In the genomic region with DNA sequence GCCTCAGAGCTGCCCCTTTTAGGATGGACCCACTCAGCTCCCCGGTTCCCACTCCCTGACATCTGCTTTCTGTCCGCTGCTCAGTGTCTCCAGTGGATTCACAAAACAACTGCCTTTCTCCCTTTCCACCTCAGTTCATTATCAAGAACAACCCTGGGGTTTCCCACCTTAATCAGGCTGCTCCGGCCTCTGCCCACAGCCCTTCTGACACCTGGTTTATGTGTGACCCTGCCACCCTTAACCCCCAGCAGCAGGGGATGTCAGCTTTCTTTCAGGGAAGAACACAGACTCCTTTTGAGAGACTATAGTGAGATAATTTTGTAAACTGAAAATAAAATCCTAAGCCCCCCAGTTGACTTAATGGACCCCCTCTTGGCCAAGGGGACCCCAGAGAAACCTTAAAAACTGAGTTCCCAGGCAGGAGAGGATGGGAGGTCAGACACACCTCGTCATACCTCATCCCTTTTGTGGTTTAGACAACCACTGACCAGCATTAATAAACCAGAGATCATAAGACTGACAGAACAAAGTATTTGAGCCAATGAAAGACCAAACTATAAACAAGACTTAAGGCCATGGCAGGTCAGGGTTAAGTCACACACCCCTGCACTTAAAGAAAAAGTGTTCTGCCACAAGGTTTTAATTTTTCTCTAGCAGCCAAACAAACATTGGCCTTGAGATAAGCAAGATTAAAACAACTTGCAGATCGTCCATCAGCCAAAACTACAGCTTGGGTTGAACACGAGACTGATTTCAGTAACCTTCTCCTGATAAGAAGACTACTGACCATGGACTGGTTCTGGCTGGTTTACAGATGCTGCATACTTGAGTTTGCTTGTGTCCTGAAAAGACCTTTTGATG, we compare ENCODE assay signal across 20 cellular contexts. TPM values are rescaled to one million over a fixed set of nuclear protein-coding genes. Genes with fewer than 3 reads are reported as not detected.
DNase-seq lines count a peak whose midpoint lies in the region; FAIRE-seq and TF ChIP-seq lines count a peak whose summit lies in the region.
"Had no signal": no experiment of that assay in that cellular context is flagged by ENCODE, and none has a peak within 500 bp of the region (broad histone marks: within the 10 kb centered on the region; RNA-seq: fewer than 3 reads in every experiment).

No MANE protein-coding gene starts in this region.

- no peaks in the 10 kb centered on the region for H3K79me2 ChIP-seq in OCI-LY1 (ENCODE audit: insufficient read depth, low read length)
- H3K79me2 ChIP-seq in endothelial cell of umbilical vein (ENCODE audit: control insufficient read depth, insufficient read depth, low read length) = no peaks in the 10 kb centered on the region
- H3K79me2 ChIP-seq in osteoblast (ENCODE audit: insufficient read depth, low read length) = no peaks in the 10 kb centered on the region

- peak overlapping the region; percentile 23 for H3K27ac ChIP-seq in OCI-LY1 (ENCODE audit: low read depth, low read length, poor library complexity, severe bottlenecking)
- H3K27ac ChIP-seq in endothelial cell of umbilical vein (ENCODE audit: insufficient read depth, low read depth, low read length) = no peak overlapping the region
- no peak overlapping the region for H3K27ac ChIP-seq in osteoblast (ENCODE audit: low read depth, low read length)
- H3K27ac ChIP-seq: colonic mucosa had no signal

- no peak overlapping the region for H3K4me3 Mint-ChIP-seq in Caco-2 (ENCODE audit: unreplicated experiment)
- H3K4me3 Mint-ChIP-seq in progenitor cell of endocrine pancreas (ENCODE audit: low read depth) = no peak overlapping the region
- H3K4me3 Mint-ChIP-seq: activated T-cell treated with anti-CD3 and anti-CD28 coated beads, Interleukin-2, amount 50 U/mL, for 4 hours had no signal

- H3K4me3 ChIP-seq in Caco-2 (ENCODE audit: low read depth, low read length) (no peak overlapping the region), OCI-LY1 (ENCODE audit: low read depth, low read length, poor library complexity, severe bottlenecking) (no peak overlapping the region), endothelial cell of umbilical vein (replicated peaks in 1 of 3; ENCODE audit: insufficient read depth in 1 of 3, low read depth in 1 of 3, low read length in 3 of 3) (no peak overlapping the region), osteoblast (ENCODE audit: insufficient read depth, low read length) (no peak overlapping the region)
- H3K4me3 ChIP-seq: colonic mucosa, sigmoid colon had no signal

- H3K9me2 ChIP-seq in OCI-LY1 (ENCODE audit: low read depth, low read length) = no peaks in the 10 kb centered on the region

- H4K20me1 ChIP-seq in OCI-LY1 (ENCODE audit: insufficient read depth, low read length) (no peaks in the 10 kb centered on the region), endothelial cell of umbilical vein (replicated peaks; ENCODE audit: control insufficient read depth, extremely low read depth, insufficient read depth, low read length) (no peaks in the 10 kb centered on the region), osteoblast (ENCODE audit: insufficient read depth, low read length) (no peaks in the 10 kb centered on the region)

- peak; percentile 38 for FAIRE-seq in endothelial cell of umbilical vein (lab: Jason Lieb, UNC)

- no peaks in the 10 kb centered on the region for H3K27me3 Mint-ChIP-seq in Caco-2 (ENCODE audit: insufficient read depth, unreplicated experiment)
- H3K27me3 Mint-ChIP-seq in progenitor cell of endocrine pancreas = no peaks in the 10 kb centered on the region

- TF ChIP-seq CTCF in Caco-2 (IDR thresholded peaks at IDR 0.05; ENCODE audit: insufficient read depth in 1 of 2, low read depth in 1 of 2, low read length in 1 of 2, severe bottlenecking in 1 of 2, unreplicated experiment in 1 of 2) = no peak
- TF ChIP-seq CTCF in OCI-LY1 (IDR thresholded peaks at IDR 0.05; ENCODE audit: low read length) = no peak
- no peak for TF ChIP-seq CTCF in endothelial cell of umbilical vein (IDR thresholded peaks at IDR 0.05; ENCODE audit: extremely low read depth in 1 of 2, insufficient read depth in 1 of 2, low read depth in 1 of 2, low read length in 2 of 2)
- no peak for TF ChIP-seq CTCF in osteoblast (IDR thresholded peaks at IDR 0.05; ENCODE audit: extremely low read depth, low read depth, low read length)
- no peak for TF ChIP-seq CTCF in progenitor cell of endocrine pancreas (IDR thresholded peaks at IDR 0.05; ENCODE audit: unreplicated experiment)

- no peaks in the 10 kb centered on the region for H3K36me3 ChIP-seq in Caco-2 (ENCODE audit: control insufficient read depth, insufficient read depth, low read length)
- H3K36me3 ChIP-seq in OCI-LY1 (ENCODE audit: insufficient read depth, low read length) = no peaks in the 10 kb centered on the region
- no peaks in the 10 kb centered on the region for H3K36me3 ChIP-seq in endothelial cell of umbilical vein (ENCODE audit: control insufficient read depth in 2 of 2, extremely low read depth in 1 of 2, insufficient read depth in 2 of 2, low read length in 2 of 2)
- no peaks in the 10 kb centered on the region for H3K36me3 ChIP-seq in osteoblast (ENCODE audit: insufficient read depth, low read length)
- H3K36me3 ChIP-seq: colonic mucosa, sigmoid colon had no signal

- H3K9me3 Mint-ChIP-seq in Caco-2 (ENCODE audit: unreplicated experiment) = peaks cover 9% of the 10 kb centered on the region
- H3K9me3 Mint-ChIP-seq in progenitor cell of endocrine pancreas (ENCODE audit: low read depth) = no peaks in the 10 kb centered on the region
- H3K9me3 Mint-ChIP-seq: activated T-cell treated with anti-CD3 and anti-CD28 coated beads, Interleukin-2, amount 50 U/mL, for 4 hours; IgD-negative memory B cell; naive thymus-derived CD8-positive, alpha-beta T cell had no signal

- H3K4me1 Mint-ChIP-seq in Caco-2 (ENCODE audit: low read depth, unreplicated experiment) (peaks cover 30% of the 10 kb centered on the region), progenitor cell of endocrine pancreas (ENCODE audit: low read depth) (peaks cover 16% of the 10 kb centered on the region)

- CTCF ChIA-PET in Caco-2 (lab: Charles Lee) = no interaction called here
- CTCF ChIA-PET in endothelial cell of umbilical vein (lab: Charles Lee) = interaction anchor here (1.6 kb wide), 1 partner anchor 13 kb away, joined by 3 read pairs; no protein-coding TSS in a partner anchor

- H3K27ac Mint-ChIP-seq in Caco-2 (ENCODE audit: unreplicated experiment) = peak overlapping the region; percentile 3
- H3K27ac Mint-ChIP-seq in progenitor cell of endocrine pancreas = no peak overlapping the region
- H3K27ac Mint-ChIP-seq: IgD-negative memory B cell had no signal

- H3K36me3 Mint-ChIP-seq in Caco-2 (ENCODE audit: insufficient read depth, unreplicated experiment) = peaks cover 4% of the 10 kb centered on the region
- no peaks in the 10 kb centered on the region for H3K36me3 Mint-ChIP-seq in progenitor cell of endocrine pancreas (ENCODE audit: insufficient read depth)
- H3K36me3 Mint-ChIP-seq: naive thymus-derived CD8-positive, alpha-beta T cell had no signal

- DNase-seq in Caco-2 (no peak), endothelial cell of umbilical vein (ENCODE audit: low read depth, low spot score) (no peak), osteoblast (ENCODE audit: insufficient read length, low spot score, missing footprints) (peak; percentile 38), progenitor cell of endocrine pancreas (ENCODE audit: low spot score, unreplicated experiment) (no peak), GM19240 (ENCODE audit: insufficient read length, low spot score) (no peak), NCI-H526 treated with DMSO at 0.1 percent for 48 hours (lab: John Stamatoyannopoulos, UW) (no peak), 8988T (no peak)
- DNase-seq: activated CD4-positive, alpha-beta T cell treated with anti-CD3 and anti-CD28 coated beads, Interleukin-2, amount 50 U/mL, for 1 hour; activated T-cell treated with anti-CD3 and anti-CD28 coated beads, Interleukin-2, amount 50 U/mL, for 4 hours; colonic mucosa; left colon; naive thymus-derived CD8-positive, alpha-beta T cell; NCI-H1092 treated with DMSO at 0.1 percent for 48 hours; NCI-H2171; SIG-M5; sigmoid colon; stimulated activated CD4-positive, alpha-beta T cell treated with anti-CD3 and anti-CD28 coated beads, Interleukin-4, amount 100 ng/mL, for 4 hours; T1000 had no signal

- H3K4me2 ChIP-seq in OCI-LY1 (ENCODE audit: low read length) = no peak overlapping the region
- H3K4me2 ChIP-seq in endothelial cell of umbilical vein (ENCODE audit: insufficient read depth, low read length) = no peak overlapping the region
- no peak overlapping the region for H3K4me2 ChIP-seq in osteoblast (ENCODE audit: insufficient read depth, low read length)

- intact Hi-C loops in Caco-2 (cut with micrococcal nuclease; ENCODE audit: unreplicated experiment) (no loop called here), endothelial cell of umbilical vein (cut with micrococcal nuclease) (no loop called here)

- H3K27me3 ChIP-seq in Caco-2 (replicated peaks; ENCODE audit: control insufficient read depth, insufficient read depth, low read length) (no peaks in the 10 kb centered on the region), OCI-LY1 (ENCODE audit: insufficient read depth, low read length) (no peaks in the 10 kb centered on the region), endothelial cell of umbilical vein (ENCODE audit: control insufficient read depth in 2 of 2, insufficient read depth in 2 of 2, low read length in 2 of 2) (peaks cover 6 to 10% of the 10 kb centered on the region in 2 experiments), osteoblast (ENCODE audit: insufficient read depth, low read length) (no peaks in the 10 kb centered on the region)
- H3K27me3 ChIP-seq: colonic mucosa, sigmoid colon had no signal

- BruUV-seq in Caco-2 (replicated peaks; lab: Mats Ljungman, UMichigan) = no TSS peak
- no TSS peak for BruUV-seq in endothelial cell of umbilical vein (replicated peaks; lab: Mats Ljungman, UMichigan)

- POLR2A ChIA-PET in Caco-2 (lab: Charles Lee) = no interaction called here
- POLR2A ChIA-PET in endothelial cell of umbilical vein (lab: Charles Lee) = no interaction called here

- no peaks in the 10 kb centered on the region for H3F3A ChIP-seq in OCI-LY1 (ENCODE audit: insufficient read depth, low read length)

- H3K9ac ChIP-seq in OCI-LY1 (ENCODE audit: low read length) (no peak overlapping the region), endothelial cell of umbilical vein (replicated peaks; ENCODE audit: extremely low read depth, insufficient read depth, low read length) (no peak overlapping the region)

- TF ChIP-seq POLR2A in endothelial cell of umbilical vein (IDR thresholded peaks at IDR 0.05; ENCODE audit: low read depth, low read length) = no peak

- H2AFZ ChIP-seq in OCI-LY1 (ENCODE audit: low read length) (no peak overlapping the region), endothelial cell of umbilical vein (ENCODE audit: low read depth, low read length) (no peak overlapping the region), osteoblast (ENCODE audit: low read length) (no peak overlapping the region)

- no peaks in the 10 kb centered on the region for H3K9me1 ChIP-seq in endothelial cell of umbilical vein (replicated peaks; ENCODE audit: control insufficient read depth, extremely low read depth, insufficient read depth, low read length)

- H3K4me1 ChIP-seq in Caco-2 (peaks cover 44% of the 10 kb centered on the region), OCI-LY1 (ENCODE audit: insufficient read depth, low read length, severe bottlenecking) (peaks cover 11% of the 10 kb centered on the region), endothelial cell of umbilical vein (ENCODE audit: control insufficient read depth, extremely low read depth, insufficient read depth, low read length) (no peaks in the 10 kb centered on the region), osteoblast (ENCODE audit: insufficient read depth, low read length) (peaks cover 31% of the 10 kb centered on the region)
- H3K4me1 ChIP-seq: colonic mucosa had no signal

- H3K9me3 ChIP-seq in Caco-2 = peaks cover 4% of the 10 kb centered on the region; the same call in 1 of the 2 replicates
- no peaks in the 10 kb centered on the region for H3K9me3 ChIP-seq in OCI-LY1 (ENCODE audit: low read length)
- H3K9me3 ChIP-seq in endothelial cell of umbilical vein (replicated peaks; ENCODE audit: control insufficient read depth, insufficient read depth, low read length) = no peaks in the 10 kb centered on the region
- H3K9me3 ChIP-seq in osteoblast (ENCODE audit: low read depth, low read length) = no peaks in the 10 kb centered on the region
- H3K9me3 ChIP-seq: colonic mucosa, sigmoid colon had no signal

- dilution Hi-C loops in endothelial cell of umbilical vein (cut with MboI; ENCODE audit: extremely low pct_ligation_motif_present, low sequenced_read_pairs) = no loop called here

RNA-seq across cellular contexts. Expression of a gene that starts 42.4 kb away (rescaled TPM):
- total RNA-seq in Caco-2 (2022) = 113 and 115 TPM in 2 replicates
- total RNA-seq in endothelial cell of umbilical vein = 17.7 and 22.9 TPM in 2 replicates
- polyA plus RNA-seq in endothelial cell of umbilical vein = 8.8 and 10.6 TPM in 2 replicates
- 4.9 and 6.8 TPM in 2 replicates for polyA plus RNA-seq in endothelial cell of umbilical vein (2011; cell fraction: cytosol; rRNA removed)
- 19.8 and 24.8 TPM in 2 replicates for polyA plus RNA-seq in endothelial cell of umbilical vein (2011; cell fraction: nucleus; rRNA removed)
- polyA plus RNA-seq in endothelial cell of umbilical vein (2012) = 8.8 and 14.7 TPM in 2 replicates
- 14.7 and 20.9 TPM in 2 replicates for polyA minus RNA-seq in endothelial cell of umbilical vein
- 31.4 TPM for polyA minus RNA-seq in endothelial cell of umbilical vein (2011; cell fraction: cytosol; rRNA and poly(A)+ RNA removed)
- 7.0 and 10.5 TPM in 2 replicates for polyA minus RNA-seq in endothelial cell of umbilical vein (2011; cell fraction: nucleus; rRNA and poly(A)+ RNA removed)
- total RNA-seq in osteoblast = 13.0 and 22.4 TPM in 2 replicates
- total RNA-seq in progenitor cell of endocrine pancreas = 154 and 163 TPM in 2 replicates
